11 cellular contexts compared by ENCODE assay signal in genomic region chr17:16199093-16199492, GRCh38. TPM values are rescaled to one million over a fixed set of nuclear protein-coding genes. Genes with fewer than 3 reads are reported as not detected.
DNase-seq lines count a peak whose midpoint lies in the region; ATAC-seq, FAIRE-seq and TF ChIP-seq lines count a peak whose summit lies in the region.
"Had no signal": no experiment of that assay in that cellular context is flagged by ENCODE, and none has a peak within 500 bp of the region (broad histone marks: within the 10 kb centered on the region; RNA-seq: fewer than 3 reads in every experiment).

No MANE protein-coding gene starts in this region.

- TF ChIP-seq EP300 in HepG2 (IDR thresholded peaks at IDR 0.05; ENCODE audit: low read depth in 2 of 2, low read length in 2 of 2), result no peak
- no peak for TF ChIP-seq EP300 in HepG2 (CRISPR knock-in tag; IDR thresholded peaks at IDR 0.05; ENCODE audit: borderline replicate concordance)

- intact Hi-C loops in activated T-helper 2 cell treated with anti-CD3 and anti-CD28 coated beads, Interferon-gamma antibody, Interleukin-2, Interleukin-4, amounts not matched to agents 10 μg/mL and 5 μg/mL and 100 μg/mL, durations not matched to agents 14 hours and 24 hours and 36 hours (cut with micrococcal nuclease), result no loop called here
- intact Hi-C loops in HepG2 (cut with micrococcal nuclease; ENCODE audit: unreplicated experiment), result no loop called here
- intact Hi-C loops in left lung (cut with DNase I), result no loop called here

- 95% methylated on average over 6 of the region's 6 CpGs for WGBS in HepG2 (ENCODE audit: low lambda C conversion rate)

- H4K20me1 ChIP-seq in HepG2 (ENCODE audit: insufficient read depth, low read length), result peaks cover 24% of the 10 kb centered on the region

- ATAC-seq in HepG2, result no peak
- ATAC-seq in left lung, result no peak

- H3K27ac Mint-ChIP-seq in activated T-helper 2 cell treated with anti-CD3 and anti-CD28 coated beads, Interferon-gamma antibody, Interleukin-2, Interleukin-4, amounts not matched to agents 10 μg/mL and 5 μg/mL and 100 μg/mL, durations not matched to agents 14 hours and 24 hours and 36 hours, result peak overlapping the region; percentile 4

- peaks cover 11% of the 10 kb centered on the region for H3K36me3 ChIP-seq in HUES6 (ENCODE audit: control insufficient read depth, insufficient read depth, low read length)
- peaks cover 0 to 13% of the 10 kb centered on the region in 2 experiments; a peak in 3 of 5 replicates for H3K36me3 ChIP-seq in HepG2 (replicated peaks in 1 of 2; ENCODE audit: control insufficient read depth in 1 of 2, insufficient read depth in 2 of 2, low read length in 2 of 2)
- no peaks in the 10 kb centered on the region for H3K36me3 ChIP-seq in BE2C
- H3K36me3 ChIP-seq in left lung, result peaks cover 0 to 18% of the 10 kb centered on the region in 2 donors

- no peak overlapping the region for H3K27ac ChIP-seq in HUES6 (ENCODE audit: low read depth, low read length)
- H3K27ac ChIP-seq in HepG2 (ENCODE audit: extremely low read length, insufficient read depth, low read length), result no peak overlapping the region
- H3K27ac ChIP-seq in left lung, result peak overlapping the region in 1 of 2 donors; percentile 64

- H3K4me1 ChIP-seq in HUES6 (ENCODE audit: control insufficient read depth, insufficient read depth, low read length), result peaks cover 15% of the 10 kb centered on the region
- H3K4me1 ChIP-seq in HepG2 (ENCODE audit: insufficient read depth, low read length), result peaks cover 34% of the 10 kb centered on the region
- no peaks in the 10 kb centered on the region for H3K4me1 ChIP-seq in BE2C
- H3K4me1 ChIP-seq in left lung, result peaks cover 10 to 58% of the 10 kb centered on the region in 2 donors

- no peaks in the 10 kb centered on the region for H3K27me3 Mint-ChIP-seq in activated T-helper 2 cell treated with anti-CD3 and anti-CD28 coated beads, Interferon-gamma antibody, Interleukin-2, Interleukin-4, amounts not matched to agents 10 μg/mL and 5 μg/mL and 100 μg/mL, durations not matched to agents 14 hours and 24 hours and 36 hours (ENCODE audit: low read depth)

- in situ Hi-C loops in HepG2 (cut with HindIII; ENCODE audit: extremely low pct_ligation_motif_present, low pct_unique_long_range_greater_than_20kb), result no loop called here

- POLR2A ChIA-PET in HepG2 (lab: Yijun Ruan, JAX), result no interaction called here

- TF ChIP-seq RAD21 in HepG2 (CRISPR knock-in tag; IDR thresholded peaks at IDR 0.05), result no peak

- TF ChIP-seq CTCF in HepG2 (CRISPR knock-in tag; IDR thresholded peaks at IDR 0.05) (no peak), BE2C (IDR thresholded peaks at IDR 0.05; ENCODE audit: low read depth, low read length) (no peak), left lung (IDR thresholded peaks at IDR 0.05) (no peak)

- H3K36me3 Mint-ChIP-seq in activated T-helper 2 cell treated with anti-CD3 and anti-CD28 coated beads, Interferon-gamma antibody, Interleukin-2, Interleukin-4, amounts not matched to agents 10 μg/mL and 5 μg/mL and 100 μg/mL, durations not matched to agents 14 hours and 24 hours and 36 hours (ENCODE audit: low read depth), result peaks cover 31% of the 10 kb centered on the region

- H2AFZ ChIP-seq in HepG2 (ENCODE audit: low read length), result no peak overlapping the region

- DNase-seq in Ammon's horn (ENCODE audit: low spot score) (peak; percentile 14), HepG2 (ENCODE audit: low spot score) (no peak), BE2C (no peak), left lung (no peak), HT-29 (ENCODE audit: low spot score) (no peak), NCI-H82 (lab: John Stamatoyannopoulos, UW) (no peak)
- DNase-seq in activated T-helper 2 cell treated with anti-CD3 and anti-CD28 coated beads, Interferon-gamma antibody, Interleukin-2, Interleukin-4, amounts not matched to agents 10 μg/mL and 5 μg/mL and 100 μg/mL, durations not matched to agents 14 hours and 24 hours and 36 hours (ENCODE audit: low spot score), result no peak
- DNase-seq: activated gamma-delta T cell, RPMI8226 had no signal

- H3K27me3 ChIP-seq in HUES6 (ENCODE audit: control insufficient read depth, insufficient read depth, low read length) (no peaks in the 10 kb centered on the region), HepG2 (ENCODE audit: control insufficient read depth in 1 of 2, insufficient read depth in 2 of 2, low read length in 2 of 2) (no peaks in the 10 kb centered on the region), BE2C (no peaks in the 10 kb centered on the region), left lung (no peaks in the 10 kb centered on the region)

- no peak overlapping the region for H3K4me2 ChIP-seq in HepG2 (ENCODE audit: low read depth, low read length)

- H3K9me3 Mint-ChIP-seq in activated T-helper 2 cell treated with anti-CD3 and anti-CD28 coated beads, Interferon-gamma antibody, Interleukin-2, Interleukin-4, amounts not matched to agents 10 μg/mL and 5 μg/mL and 100 μg/mL, durations not matched to agents 14 hours and 24 hours and 36 hours, result no peaks in the 10 kb centered on the region

- no peak for FAIRE-seq in HepG2 (lab: Jason Lieb, UNC)

- H3K9me3 ChIP-seq in HUES6 (ENCODE audit: control insufficient read depth, insufficient read depth, low read depth, low read length), result no peaks in the 10 kb centered on the region
- H3K9me3 ChIP-seq in HepG2 (ENCODE audit: low read length), result no peaks in the 10 kb centered on the region
- no peaks in the 10 kb centered on the region for H3K9me3 ChIP-seq in BE2C
- no peaks in the 10 kb centered on the region for H3K9me3 ChIP-seq in left lung
- H3K9me3 ChIP-seq: thoracic aorta had no signal

- no peak for TF ChIP-seq POLR2A in HepG2 (IDR thresholded peaks at IDR 0.05; ENCODE audit: insufficient read depth in 1 of 2, low read depth in 2 of 2, low read length in 2 of 2)

- no peak overlapping the region for H3K9ac ChIP-seq in HUES6 (ENCODE audit: low read length)
- no peak overlapping the region for H3K9ac ChIP-seq in HepG2 (ENCODE audit: insufficient read depth, low read depth, low read length)

- H3K79me2 ChIP-seq in HepG2 (ENCODE audit: insufficient read depth, low read length), result peaks cover 72% of the 10 kb centered on the region

- CTCF ChIA-PET in HepG2 (lab: Yijun Ruan, JAX; ENCODE audit: low intra/inter-chr PET ratio, low total read pairs), result no interaction called here

- no peak overlapping the region for H3K4me3 Mint-ChIP-seq in activated T-helper 2 cell treated with anti-CD3 and anti-CD28 coated beads, Interferon-gamma antibody, Interleukin-2, Interleukin-4, amounts not matched to agents 10 μg/mL and 5 μg/mL and 100 μg/mL, durations not matched to agents 14 hours and 24 hours and 36 hours (ENCODE audit: low read depth)

- no TSS peak for BruUV-seq in HepG2 (replicated peaks; lab: Mats Ljungman, UMichigan)

- H3K4me1 Mint-ChIP-seq in activated T-helper 2 cell treated with anti-CD3 and anti-CD28 coated beads, Interferon-gamma antibody, Interleukin-2, Interleukin-4, amounts not matched to agents 10 μg/mL and 5 μg/mL and 100 μg/mL, durations not matched to agents 14 hours and 24 hours and 36 hours (ENCODE audit: low read depth), result peaks cover 26% of the 10 kb centered on the region

- H3K4me3 ChIP-seq in HUES6 (ENCODE audit: low read depth, low read length), result peak overlapping the region; percentile 32; the same call in 1 of the 2 replicates
- no peak overlapping the region for H3K4me3 ChIP-seq in HepG2 (replicated peaks in 1 of 3; ENCODE audit: insufficient read depth in 1 of 3, low read depth in 2 of 3, low read length in 3 of 3)
- H3K4me3 ChIP-seq in BE2C (ENCODE audit: low read depth, low read length), result no peak overlapping the region
- H3K4me3 ChIP-seq in left lung, result no peak overlapping the region
- H3K4me3 ChIP-seq: thoracic aorta had no signal

RNA-seq across cellular contexts. Expression of gene NCOR1, which starts 16.2 kb away (rescaled TPM):
- 134 and 139 TPM in 2 replicates for total RNA-seq in activated T-helper 2 cell treated with anti-CD3 and anti-CD28 coated beads, Interferon-gamma antibody, Interleukin-2, Interleukin-4, amounts not matched to agents 10 μg/mL and 5 μg/mL and 100 μg/mL, durations not matched to agents 14 hours and 24 hours and 36 hours
- total RNA-seq in HepG2 (2016; rRNA removed; fragmentation: Illumina TruSeq; extraction: Trizol) (57.0 and 80.4 TPM in 2 replicates), left lung (100 to 1,000 TPM; 116 to 139 TPM)
- 22.7 and 28.3 TPM in 2 replicates for total RNA-seq in HepG2 (2016; cell fraction: cytosol; rRNA removed; fragmentation: Illumina TruSeq; extraction: Trizol; ENCODE audit: low read depth)
- total RNA-seq in HepG2 (2016; cell fraction: insoluble cytoplasmic fraction; rRNA removed; fragmentation: Illumina TruSeq; extraction: Trizol), result 55.2 and 73.8 TPM in 2 replicates
- total RNA-seq in HepG2 (2016; cell fraction: membrane; rRNA removed; fragmentation: Illumina TruSeq; extraction: Trizol), result 34.0 and 36.2 TPM in 2 replicates
- 89.2 and 101 TPM in 2 replicates for total RNA-seq in HepG2 (2016; cell fraction: nucleus; rRNA removed; fragmentation: Illumina TruSeq; extraction: Trizol)
- polyA plus RNA-seq in HepG2 (2011; rRNA removed), result 65.5 and 71.7 TPM in 2 replicates
- polyA plus RNA-seq in HepG2 (2011; cell fraction: cytosol; rRNA removed), result 55.8 and 62.9 TPM in 2 replicates
- 116 and 122 TPM in 2 replicates for polyA plus RNA-seq in HepG2 (2011; cell fraction: nucleus; rRNA removed)
- polyA plus RNA-seq in HepG2 (2012), result 42.3 and 47.6 TPM in 2 replicates
- 3.8 and 4.9 TPM in 2 replicates for polyA plus RNA-seq in HepG2 (2016; cell fraction: cytosol; fragmentation: Illumina TruSeq; extraction: Trizol; ENCODE audit: low read depth)
- polyA plus RNA-seq in HepG2 (2016; cell fraction: insoluble cytoplasmic fraction; fragmentation: Illumina TruSeq; extraction: Trizol; ENCODE audit: low read depth), result 80.6 and 82.5 TPM in 2 replicates
- 11.3 TPM in 2 replicates for polyA plus RNA-seq in HepG2 (2016; cell fraction: membrane; fragmentation: Illumina TruSeq; extraction: Trizol; ENCODE audit: low read depth)
- 85.3 and 89.2 TPM in 2 replicates for polyA plus RNA-seq in HepG2 (2016; cell fraction: nucleus; fragmentation: Illumina TruSeq; extraction: Trizol; ENCODE audit: insufficient read depth, low read depth)
- polyA minus RNA-seq in HepG2 (2011; rRNA and poly(A)+ RNA removed; ENCODE audit: low replicate concordance), result 273 and 332 TPM in 2 replicates
- polyA minus RNA-seq in HepG2 (2011; cell fraction: cytosol; rRNA and poly(A)+ RNA removed), result 62.3 and 64.1 TPM in 2 replicates
- 263 and 278 TPM in 2 replicates for polyA minus RNA-seq in HepG2 (2011; cell fraction: nucleus; rRNA and poly(A)+ RNA removed)
- polyA plus RNA-seq in BE2C (2012; ENCODE audit: insufficient read depth, insufficient read length, low read depth), result 39.1 TPM
- total RNA-seq in HT-29 (2014; rRNA removed; shearing (Covaris generic)), result 67.7 and 72.4 TPM in 2 replicates

RNA-seq across cellular contexts. Expression of gene PIGL, which starts 17.9 kb away (rescaled TPM):
- 40.1 and 40.6 TPM in 2 replicates for total RNA-seq in activated T-helper 2 cell treated with anti-CD3 and anti-CD28 coated beads, Interferon-gamma antibody, Interleukin-2, Interleukin-4, amounts not matched to agents 10 μg/mL and 5 μg/mL and 100 μg/mL, durations not matched to agents 14 hours and 24 hours and 36 hours
- total RNA-seq in HepG2 (2016; rRNA removed; fragmentation: Illumina TruSeq; extraction: Trizol), result 9.8 and 28.5 TPM in 2 replicates
- total RNA-seq in HepG2 (2016; cell fraction: cytosol; rRNA removed; fragmentation: Illumina TruSeq; extraction: Trizol; ENCODE audit: low read depth), result 7.4 and 8.4 TPM in 2 replicates
- 9.8 and 25.0 TPM in 2 replicates for total RNA-seq in HepG2 (2016; cell fraction: insoluble cytoplasmic fraction; rRNA removed; fragmentation: Illumina TruSeq; extraction: Trizol)
- total RNA-seq in HepG2 (2016; cell fraction: membrane; rRNA removed; fragmentation: Illumina TruSeq; extraction: Trizol), result 8.9 and 10.6 TPM in 2 replicates
- total RNA-seq in HepG2 (2016; cell fraction: nucleus; rRNA removed; fragmentation: Illumina TruSeq; extraction: Trizol), result 39.8 and 46.5 TPM in 2 replicates
- 63.8 and 89.6 TPM in 2 replicates for polyA plus RNA-seq in HepG2 (2011; rRNA removed)
- polyA plus RNA-seq in HepG2 (2011; cell fraction: cytosol; rRNA removed), result 27.7 and 28.2 TPM in 2 replicates
- polyA plus RNA-seq in HepG2 (2011; cell fraction: nucleus; rRNA removed), result 389 and 455 TPM in 2 replicates
- polyA plus RNA-seq in HepG2 (2012), result 42.2 and 50.5 TPM in 2 replicates
- 3.6 and 3.9 TPM in 2 replicates for polyA plus RNA-seq in HepG2 (2016; cell fraction: cytosol; fragmentation: Illumina TruSeq; extraction: Trizol; ENCODE audit: low read depth)
- 9.6 and 11.6 TPM in 2 replicates for polyA plus RNA-seq in HepG2 (2016; cell fraction: insoluble cytoplasmic fraction; fragmentation: Illumina TruSeq; extraction: Trizol; ENCODE audit: low read depth)
- 4.3 and 5.4 TPM in 2 replicates for polyA plus RNA-seq in HepG2 (2016; cell fraction: membrane; fragmentation: Illumina TruSeq; extraction: Trizol; ENCODE audit: low read depth)
- polyA plus RNA-seq in HepG2 (2016; cell fraction: nucleus; fragmentation: Illumina TruSeq; extraction: Trizol; ENCODE audit: insufficient read depth, low read depth), result 49.3 and 55.4 TPM in 2 replicates
- polyA minus RNA-seq in HepG2 (2011; rRNA and poly(A)+ RNA removed; ENCODE audit: low replicate concordance), result 28.9 and 42.8 TPM in 2 replicates
- polyA minus RNA-seq in HepG2 (2011; cell fraction: cytosol; rRNA and poly(A)+ RNA removed), result 9.2 and 9.4 TPM in 2 replicates
- 78.7 and 99.5 TPM in 2 replicates for polyA minus RNA-seq in HepG2 (2011; cell fraction: nucleus; rRNA and poly(A)+ RNA removed)
- 14.3 TPM for polyA plus RNA-seq in BE2C (2012; ENCODE audit: insufficient read depth, insufficient read length, low read depth)
- 10 to 100 TPM; 15.9 to 27.9 TPM for total RNA-seq in left lung
- 17.0 and 20.9 TPM in 2 replicates for total RNA-seq in HT-29 (2014; rRNA removed; shearing (Covaris generic))
